In the genomic region with DNA sequence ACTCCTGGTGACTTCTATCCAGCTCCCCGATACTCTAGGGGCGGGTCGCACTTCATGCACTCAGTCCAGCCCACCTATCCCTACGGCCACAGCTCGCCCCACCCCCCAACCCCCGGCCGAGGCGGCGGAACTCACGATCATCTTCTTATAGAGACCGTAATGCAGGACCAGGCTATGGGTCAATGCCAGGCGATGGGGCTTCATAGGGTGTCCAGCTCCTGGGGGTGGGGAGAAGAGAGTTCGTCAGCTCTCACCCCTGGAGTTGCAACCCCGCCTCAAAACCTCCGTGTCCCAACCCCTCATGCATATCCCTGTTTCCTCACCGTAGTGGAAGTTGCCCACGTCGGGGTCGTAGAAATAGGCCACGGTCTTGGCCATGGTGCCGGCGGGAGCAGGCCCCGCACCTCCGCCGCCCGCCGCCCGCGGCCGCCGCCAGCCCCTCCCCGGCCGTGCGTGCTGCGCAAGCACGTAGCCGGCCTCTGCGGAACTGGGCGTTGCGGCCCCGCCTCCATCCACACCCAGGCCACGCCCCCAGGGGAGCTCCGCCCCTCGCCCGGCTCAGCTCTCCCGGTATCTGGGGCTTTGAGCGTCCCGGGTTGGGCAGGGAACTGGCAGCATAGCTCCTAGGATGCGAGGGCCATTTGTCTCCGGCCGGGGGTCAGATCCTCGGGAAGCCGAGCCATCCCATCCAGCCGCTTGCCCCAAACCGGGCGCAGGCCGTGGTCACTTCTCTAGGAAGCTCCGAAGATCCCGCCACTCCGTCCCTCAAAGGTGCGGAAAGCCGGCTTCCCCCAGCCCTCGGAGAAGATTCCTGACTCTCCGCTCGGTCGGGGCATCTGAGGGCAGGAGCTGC, we compare ENCODE assay signal across 8 cellular contexts. TPM values are rescaled to one million over a fixed set of nuclear protein-coding genes. Genes with fewer than 3 reads are reported as not detected.
DNase-seq lines count a peak whose midpoint lies in the region; ATAC-seq and TF ChIP-seq lines count a peak whose summit lies in the region.

Gene HDAC3 (minus strand): TSS at position 437 of the 853 bp plus-strand sequence. CDS start 59 bp downstream, at position 378.
A gene with protein sequence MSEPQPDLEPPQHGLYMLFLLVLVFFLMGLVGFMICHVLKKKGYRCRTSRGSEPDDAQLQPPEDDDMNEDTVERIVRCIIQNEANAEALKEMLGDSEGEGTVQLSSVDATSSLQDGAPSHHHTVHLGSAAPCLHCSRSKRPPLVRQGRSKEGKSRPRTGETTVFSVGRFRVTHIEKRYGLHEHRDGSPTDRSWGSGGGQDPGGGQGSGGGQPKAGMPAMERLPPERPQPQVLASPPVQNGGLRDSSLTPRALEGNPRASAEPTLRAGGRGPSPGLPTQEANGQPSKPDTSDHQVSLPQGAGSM (plus strand): TSS at position 585 of the 853 bp plus-strand sequence. CDS start 1,229 bp downstream, outside the sequence.

- H3K79me2 ChIP-seq in DOHH2 (ENCODE audit: control insufficient read depth, low read length) (peaks cover 66% of the 10 kb centered on the region), Karpas-422 (ENCODE audit: low read length) (peaks cover 61% of the 10 kb centered on the region)

- H3K36me3 ChIP-seq in DOHH2 (ENCODE audit: control insufficient read depth, low read length): peaks cover 71% of the 10 kb centered on the region
- peaks cover 31% of the 10 kb centered on the region for H3K36me3 ChIP-seq in Karpas-422 (ENCODE audit: insufficient read depth, low read length)
- peaks cover 28% of the 10 kb centered on the region for H3K36me3 ChIP-seq in RWPE2 (ENCODE audit: low read depth)

- H3K36me3 Mint-ChIP-seq in neural crest cell (ENCODE audit: low read depth): peaks cover 3% of the 10 kb centered on the region

- TF ChIP-seq CTCF in DOHH2 (IDR thresholded peaks at IDR 0.05; ENCODE audit: low read depth, low read length, poor library complexity, severe bottlenecking) (no peak), RWPE2 (IDR thresholded peaks at IDR 0.05; ENCODE audit: poor library complexity, severe bottlenecking) (no peak), neural crest cell (conservative IDR thresholded peaks at IDR 0.05) (no peak)

- H3K4me3 Mint-ChIP-seq in neural crest cell: peak within 1 kb of the TSS; percentile 97
- peak within 1 kb of the TSS; percentile 97 to 100 for H3K4me3 Mint-ChIP-seq in stimulated activated naive CD8-positive, alpha-beta T cell treated with anti-CD3 and anti-CD28 coated beads, Interleukin-15, amount 100 ng/mL, for 72 hours

- H2AFZ ChIP-seq in Karpas-422 (ENCODE audit: low read length): no peak within 1 kb of the TSS; the same call in 1 of the 2 replicates

- H3K4me1 ChIP-seq in DOHH2 (ENCODE audit: control insufficient read depth, low read length) (peaks cover 36% of the 10 kb centered on the region), Karpas-422 (ENCODE audit: low read length) (peaks cover 34% of the 10 kb centered on the region), RWPE2 (ENCODE audit: insufficient read depth, poor library complexity, severe bottlenecking) (peaks cover 5% of the 10 kb centered on the region)

- peak within 1 kb of the TSS; percentile 50 for H3K27ac ChIP-seq in DOHH2 (ENCODE audit: low read depth, low read length)
- H3K27ac ChIP-seq in Karpas-422 (ENCODE audit: low read length): peak within 1 kb of the TSS; percentile 74
- peak within 1 kb of the TSS; percentile 38 for H3K27ac ChIP-seq in RWPE2 (ENCODE audit: poor library complexity, severe bottlenecking)

- peaks cover 2% of the 10 kb centered on the region for H3K27me3 Mint-ChIP-seq in neural crest cell (ENCODE audit: low read depth)
- no peaks in the 10 kb centered on the region for H3K27me3 Mint-ChIP-seq in stimulated activated naive CD8-positive, alpha-beta T cell treated with anti-CD3 and anti-CD28 coated beads, Interleukin-15, amount 100 ng/mL, for 72 hours

- peak within 1 kb of the TSS; percentile 92 for H3K9ac ChIP-seq in Karpas-422 (ENCODE audit: low read length)

- H3K27ac Mint-ChIP-seq in neural crest cell (ENCODE audit: unreplicated experiment): peak within 1 kb of the TSS; percentile 84
- H3K27ac Mint-ChIP-seq in stimulated activated naive CD8-positive, alpha-beta T cell treated with anti-CD3 and anti-CD28 coated beads, Interleukin-15, amount 100 ng/mL, for 72 hours: peak within 1 kb of the TSS; percentile 93 to 95

- DNase-seq in Karpas-422: peak; percentile 97
- peak; percentile 96 for DNase-seq in RWPE2 (ENCODE audit: low spot score)
- DNase-seq in activated T-helper 9 cell treated with anti-CD3 and anti-CD28 coated beads, Interleukin-2, amount 50 U/mL, for 16 hours (ENCODE audit: low read depth): peak; percentile 92
- peak; percentile 78 for DNase-seq in fibroblast of the conjunctiva (ENCODE audit: low read depth)
- DNase-seq in neural crest cell (ENCODE audit: low read depth, low spot score): peak; percentile 98
- DNase-seq in stimulated activated naive CD8-positive, alpha-beta T cell treated with anti-CD3 and anti-CD28 coated beads, Interleukin-15, amount 100 ng/mL, for 72 hours: peak; percentile 94 to 95

- no peaks in the 10 kb centered on the region for H3K27me3 ChIP-seq in DOHH2 (ENCODE audit: control insufficient read depth, low read length)
- H3K27me3 ChIP-seq in Karpas-422 (ENCODE audit: low read length): no peaks in the 10 kb centered on the region
- no peaks in the 10 kb centered on the region for H3K27me3 ChIP-seq in RWPE2 (ENCODE audit: insufficient read depth, poor library complexity, severe bottlenecking)

- H3K9me3 Mint-ChIP-seq in neural crest cell: no peaks in the 10 kb centered on the region
- no peaks in the 10 kb centered on the region for H3K9me3 Mint-ChIP-seq in stimulated activated naive CD8-positive, alpha-beta T cell treated with anti-CD3 and anti-CD28 coated beads, Interleukin-15, amount 100 ng/mL, for 72 hours

- no peaks in the 10 kb centered on the region for H3K9me3 ChIP-seq in DOHH2 (ENCODE audit: control insufficient read depth, insufficient read depth, low read length)
- no peaks in the 10 kb centered on the region for H3K9me3 ChIP-seq in Karpas-422 (ENCODE audit: low read length)
- no peaks in the 10 kb centered on the region for H3K9me3 ChIP-seq in RWPE2 (ENCODE audit: severe bottlenecking)

- peak; percentile 67 for ATAC-seq in GM21786 (IDR thresholded peaks at IDR 0.05; ENCODE audit: unreplicated experiment)
- peak; percentile 83 for ATAC-seq in RWPE2 (ENCODE audit: low read depth)
- ATAC-seq in stimulated activated naive CD8-positive, alpha-beta T cell treated with anti-CD3 and anti-CD28 coated beads, Interleukin-15, amount 100 ng/mL, for 72 hours: peak; percentile 87

- H4K20me1 ChIP-seq in DOHH2 (ENCODE audit: control insufficient read depth, insufficient read depth, low read depth, low read length) (peaks cover 21% of the 10 kb centered on the region; the same call in 1 of the 2 replicates), Karpas-422 (ENCODE audit: insufficient read depth, low read depth, low read length) (peaks cover 26% of the 10 kb centered on the region)

- H3F3A ChIP-seq in DOHH2 (ENCODE audit: control insufficient read depth, insufficient read depth): peaks cover 6% of the 10 kb centered on the region

- H3K4me2 ChIP-seq in DOHH2 (ENCODE audit: low read length) (peak within 1 kb of the TSS; percentile 74), Karpas-422 (ENCODE audit: low read depth, low read length, poor library complexity, severe bottlenecking) (peak within 1 kb of the TSS; percentile 95)

- H3K4me3 ChIP-seq in DOHH2 (ENCODE audit: low read length) (peak within 1 kb of the TSS; percentile 96), Karpas-422 (ENCODE audit: low read length) (peak within 1 kb of the TSS; percentile 95), RWPE2 (ENCODE audit: severe bottlenecking) (peak within 1 kb of the TSS; percentile 71)

- peaks cover 28% of the 10 kb centered on the region for H3K4me1 Mint-ChIP-seq in neural crest cell
- H3K4me1 Mint-ChIP-seq in stimulated activated naive CD8-positive, alpha-beta T cell treated with anti-CD3 and anti-CD28 coated beads, Interleukin-15, amount 100 ng/mL, for 72 hours: peaks cover 52% of the 10 kb centered on the region

- H3K9me2 ChIP-seq in DOHH2 (replicated peaks; ENCODE audit: control insufficient read depth, low read length) (no peaks in the 10 kb centered on the region), Karpas-422 (replicated peaks; ENCODE audit: insufficient read depth, low read length) (no peaks in the 10 kb centered on the region)

RNA-seq across cellular contexts. Expression of gene HDAC3, which starts in this region (rescaled TPM):
- 96.0 and 128 TPM in 2 replicates for total RNA-seq in Karpas-422 (2014; rRNA removed; shearing (Covaris generic); ENCODE audit: low replicate concordance)
- 110 and 114 TPM in 2 replicates for total RNA-seq in neural crest cell

RNA-seq across cellular contexts. Expression of the second gene that starts in this region (rescaled TPM):
- total RNA-seq in Karpas-422 (2014; rRNA removed; shearing (Covaris generic); ENCODE audit: low replicate concordance): 20.4 and 48.3 TPM in 2 replicates
- total RNA-seq in neural crest cell: 6.5 and 6.9 TPM in 2 replicates

Comparison
In these comparisons a context has a peak if more than half of its experiments do, and no peak if none do; other contexts are left out.
1. Peak in every context shown above with its lines: DNase-seq, ATAC-seq, H3K4me3 ChIP-seq and H3K27ac ChIP-seq.